8 cellular contexts compared by ENCODE assay signal in genomic region chr5:165209101-165209727, GRCh38.
DNase-seq lines count a peak whose midpoint lies in the region; ATAC-seq and TF ChIP-seq lines count a peak whose summit lies in the region.

No MANE protein-coding gene starts in this region.

- intact Hi-C loops in Panc1 (cut with micrococcal nuclease; ENCODE audit: unreplicated experiment) = loop anchor here (10.0 kb wide), 2 partner anchors 534 to 1644 kb away; no protein-coding TSS in a partner anchor
- intact Hi-C loops in stomach (cut with DNase I; ENCODE audit: low total_unique reads) = loop anchor here (10.0 kb wide), 1 partner anchor 1194 kb away; no protein-coding TSS in a partner anchor

- H3K4me3 Mint-ChIP-seq in activated T-cell treated with anti-CD3 and anti-CD28 coated beads, Interleukin-2, amount 50 U/mL, for 4 hours = no peak overlapping the region

- POLR2A ChIA-PET in Panc1 (lab: Charles Lee) = no interaction called here

- 0% methylated on average over 1 of the region's 1 CpG for WGBS in stomach, 5 donors

- no peaks in the 10 kb centered on the region for H3K36me3 Mint-ChIP-seq in activated T-cell treated with anti-CD3 and anti-CD28 coated beads, Interleukin-2, amount 50 U/mL, for 4 hours (ENCODE audit: insufficient read depth)

- H3K4me1 ChIP-seq in Panc1 (ENCODE audit: control insufficient read depth, insufficient read depth, low read length) = no peaks in the 10 kb centered on the region
- H3K4me1 ChIP-seq in stomach = peaks cover 0 to 3% (median 2%) of the 10 kb centered on the region in 4 donors

- no peak for ATAC-seq in Panc1
- ATAC-seq in GM21423 (IDR thresholded peaks at IDR 0.05; ENCODE audit: unreplicated experiment) = no peak
- no peak for ATAC-seq in activated T-cell treated with anti-CD3 and anti-CD28 coated beads, Interleukin-2, amount 50 U/mL, for 4 hours

- DNase-seq in GM13976 (ENCODE audit: low spot score) = peak; percentile 21
- DNase-seq in Panc1 (ENCODE audit: low read depth, low spot score) = peak; percentile 12
- DNase-seq in fibroblast of the aortic adventitia (ENCODE audit: low read depth) = peak; percentile 53
- DNase-seq in stomach = no peak
- no peak for DNase-seq in activated T-cell treated with anti-CD3 and anti-CD28 coated beads, Interleukin-2, amount 50 U/mL, for 4 hours
- no peak for DNase-seq in activated CD4-positive, alpha-beta T cell treated with anti-CD3 and anti-CD28 coated beads, Interleukin-2, amount 50 U/mL, for 48 hours

- H3K27ac ChIP-seq in 22Rv1 = 0 out of 2 replicates have a peak overlapping the region, but pooled peaks have one; percentile 12
- H3K27ac ChIP-seq in Panc1 (ENCODE audit: low read length) = no peak overlapping the region
- no peak overlapping the region for H3K27ac ChIP-seq in stomach

- no peaks in the 10 kb centered on the region for H3K9me3 Mint-ChIP-seq in activated T-cell treated with anti-CD3 and anti-CD28 coated beads, Interleukin-2, amount 50 U/mL, for 4 hours

- TF ChIP-seq CTCF in 22Rv1 (IDR thresholded peaks at IDR 0.05) = peak; percentile 84
- peak; percentile 44 for TF ChIP-seq CTCF in GM13976 (IDR thresholded peaks at IDR 0.05; ENCODE audit: borderline replicate concordance, control extremely low read depth, extremely low read depth, insufficient read depth, missing control alignments)
- peak; percentile 77; the same call in 1 of the 2 replicates for TF ChIP-seq CTCF in Panc1 (IDR thresholded peaks at IDR 0.05)
- TF ChIP-seq CTCF in fibroblast of the aortic adventitia (IDR thresholded peaks at IDR 0.05; ENCODE audit: insufficient read depth, low read length) = peak; percentile 75
- peak in 5 of 7 experiments; percentile 8 to 63 (median 54) for TF ChIP-seq CTCF in stomach (IDR thresholded peaks at IDR 0.05)

- no peaks in the 10 kb centered on the region for H3K27me3 Mint-ChIP-seq in activated T-cell treated with anti-CD3 and anti-CD28 coated beads, Interleukin-2, amount 50 U/mL, for 4 hours (ENCODE audit: low read depth)

- CTCF ChIA-PET in Panc1 (lab: Charles Lee) = no interaction called here

- in situ Hi-C loops in GM13976 (cut with MboI; ENCODE audit: low sequenced_read_pairs, unreplicated experiment) (no loop called here), Panc1 (cut with HindIII; ENCODE audit: low pct_unique_long_range_greater_than_20kb, low sequenced_read_pairs) (no loop called here)

- no peak for TF ChIP-seq EP300 in stomach (IDR thresholded peaks at IDR 0.05)

- no TSS peak for BruUV-seq in Panc1 (replicated peaks; lab: Mats Ljungman, UMichigan)

- no peaks in the 10 kb centered on the region for H3K36me3 ChIP-seq in Panc1 (ENCODE audit: control insufficient read depth, insufficient read depth, low read length)
- no peaks in the 10 kb centered on the region for H3K36me3 ChIP-seq in stomach

- no peak overlapping the region for H3K4me3 ChIP-seq in Panc1 (ENCODE audit: low read depth in 2 of 2, low read length in 2 of 2)
- no peak overlapping the region for H3K4me3 ChIP-seq in fibroblast of the aortic adventitia (ENCODE audit: low read depth, low read length)
- H3K4me3 ChIP-seq in stomach = no peak overlapping the region

- no peaks in the 10 kb centered on the region for H3K27me3 ChIP-seq in Panc1 (ENCODE audit: control insufficient read depth, insufficient read depth, low read length)
- no peaks in the 10 kb centered on the region for H3K27me3 ChIP-seq in stomach

- no peaks in the 10 kb centered on the region for H3K4me1 Mint-ChIP-seq in activated T-cell treated with anti-CD3 and anti-CD28 coated beads, Interleukin-2, amount 50 U/mL, for 4 hours (ENCODE audit: low read depth)

- H3K9me3 ChIP-seq in Panc1 (ENCODE audit: control insufficient read depth, insufficient read depth, low read depth, low read length) (no peaks in the 10 kb centered on the region), stomach (no peaks in the 10 kb centered on the region)

- no peak for TF ChIP-seq POLR2A in stomach (IDR thresholded peaks at IDR 0.05)

Comparison
In these comparisons a context has a peak if more than half of its experiments do, and no peak if none do; other contexts are left out.
1. DNase-seq: peak in GM13976 (single experiment), Panc1 (single experiment) and fibroblast of the aortic adventitia (single experiment); none in stomach (single experiment), activated T-cell treated with anti-CD3 and anti-CD28 coated beads, Interleukin-2, amount 50 U/mL, for 4 hours (single experiment) and activated CD4-positive, alpha-beta T cell treated with anti-CD3 and anti-CD28 coated beads, Interleukin-2, amount 50 U/mL, for 48 hours (0 of 2).
2. Peak in every context shown above with its lines, with median percentiles within 50 percentile points of each other: CTCF ChIP-seq.